Comparison of ENCODE assay signal across 11 cellular contexts in genomic region chr1:230909974-230910754, GRCh38. TPM values are rescaled to one million over a fixed set of nuclear protein-coding genes. Genes with fewer than 3 reads are reported as not detected.
DNase-seq lines count a peak whose midpoint lies in the region; ATAC-seq, FAIRE-seq and TF ChIP-seq lines count a peak whose summit lies in the region.
"Had no signal": no experiment of that assay in that cellular context is flagged by ENCODE, and none has a peak within 500 bp of the region (broad histone marks: within the 10 kb centered on the region; RNA-seq: fewer than 3 reads in every experiment).

No MANE protein-coding gene starts in this region.

- no peak overlapping the region for H3K9ac ChIP-seq in HepG2 (ENCODE audit: insufficient read depth, low read depth, low read length)

- no peak for TF ChIP-seq POLR2A in HepG2 (IDR thresholded peaks at IDR 0.05; ENCODE audit: insufficient read depth in 1 of 2, low read depth in 2 of 2, low read length in 2 of 2)
- TF ChIP-seq POLR2A in right lobe of liver (IDR thresholded peaks at IDR 0.05), result no peak
- TF ChIP-seq POLR2A in GM12892 (IDR thresholded peaks at IDR 0.05; ENCODE audit: low read depth, low read length), result no peak

- in situ Hi-C loops in HepG2 (cut with HindIII; ENCODE audit: extremely low pct_ligation_motif_present, low pct_unique_long_range_greater_than_20kb), result no loop called here

- no peaks in the 10 kb centered on the region for H3K9me3 ChIP-seq in HepG2 (ENCODE audit: low read length)
- H3K9me3 ChIP-seq in right lobe of liver, result no peaks in the 10 kb centered on the region
- no peaks in the 10 kb centered on the region for H3K9me3 ChIP-seq in osteoblast (ENCODE audit: low read depth, low read length)

- no peak for TF ChIP-seq RAD21 in HepG2 (CRISPR knock-in tag; IDR thresholded peaks at IDR 0.05)

- intact Hi-C loops in HepG2 (cut with micrococcal nuclease; ENCODE audit: unreplicated experiment), result no loop called here
- intact Hi-C loops in right lobe of liver (cut with DNase I), result loop anchor here (10.0 kb wide), 3 partner anchors 185 to 305 kb away; no protein-coding TSS in a partner anchor
- intact Hi-C loops in left ventricle myocardium superior (cut with micrococcal nuclease), result loop anchor here (10.0 kb wide), 1 partner anchor 305 kb away; no protein-coding TSS in a partner anchor

- CTCF ChIA-PET in HepG2 (lab: Yijun Ruan, JAX; ENCODE audit: low intra/inter-chr PET ratio, low total read pairs), result no interaction called here

- H3K27me3 ChIP-seq in HepG2 (ENCODE audit: control insufficient read depth in 1 of 2, insufficient read depth in 2 of 2, low read length in 2 of 2), result no peaks in the 10 kb centered on the region; a peak in 1 of 5 replicates
- no peaks in the 10 kb centered on the region for H3K27me3 ChIP-seq in right lobe of liver
- no peaks in the 10 kb centered on the region for H3K27me3 ChIP-seq in osteoblast (ENCODE audit: insufficient read depth, low read length)

- H3K4me2 ChIP-seq in HepG2 (ENCODE audit: low read depth, low read length), result no peak overlapping the region
- H3K4me2 ChIP-seq in osteoblast (ENCODE audit: insufficient read depth, low read length), result no peak overlapping the region

- no peak for DNase-seq in HepG2 (ENCODE audit: low spot score)
- DNase-seq in right lobe of liver, result no peak
- DNase-seq in left ventricle myocardium superior, result peak; percentile 63
- DNase-seq in pons (ENCODE audit: low spot score), result peak; percentile 89
- DNase-seq in osteoblast (ENCODE audit: insufficient read length, low spot score, missing footprints), result no peak
- no peak for DNase-seq in RPMI8226
- no peak for DNase-seq in GM12892 (ENCODE audit: insufficient read length)
- DNase-seq: NCI-H2227 treated with DMSO at 0.1 percent for 48 hours had no signal

- POLR2A ChIA-PET in HepG2 (lab: Yijun Ruan, JAX), result no interaction called here

- peaks cover 2 to 18% of the 10 kb centered on the region in 2 experiments; a peak in 2 of 5 replicates for H3K36me3 ChIP-seq in HepG2 (replicated peaks in 1 of 2; ENCODE audit: control insufficient read depth in 1 of 2, insufficient read depth in 2 of 2, low read length in 2 of 2)
- H3K36me3 ChIP-seq in right lobe of liver, result peaks cover 0 to 20% (median 4%) of the 10 kb centered on the region in 4 donors
- H3K36me3 ChIP-seq in osteoblast (ENCODE audit: insufficient read depth, low read length), result peaks cover 12% of the 10 kb centered on the region

- H3K27ac ChIP-seq in HepG2 (ENCODE audit: extremely low read length, insufficient read depth, low read length), result no peak overlapping the region
- H3K27ac ChIP-seq in right lobe of liver, result no peak overlapping the region
- H3K27ac ChIP-seq in osteoblast (ENCODE audit: low read depth, low read length), result no peak overlapping the region
- H3K27ac ChIP-seq: skin epidermis had no signal

- H4K20me1 ChIP-seq in HepG2 (ENCODE audit: insufficient read depth, low read length), result no peaks in the 10 kb centered on the region
- no peaks in the 10 kb centered on the region for H4K20me1 ChIP-seq in osteoblast (ENCODE audit: insufficient read depth, low read length)

- TF ChIP-seq CTCF in HepG2 (CRISPR knock-in tag; IDR thresholded peaks at IDR 0.05) (no peak), right lobe of liver (IDR thresholded peaks at IDR 0.05) (no peak), osteoblast (IDR thresholded peaks at IDR 0.05; ENCODE audit: extremely low read depth, low read depth, low read length) (no peak)

- WGBS in HepG2 (ENCODE audit: low lambda C conversion rate), result 98% methylated on average over 13 of the region's 13 CpGs
- WGBS in right lobe of liver (ENCODE audit: insufficient coverage, low coverage, low lambda C conversion rate, missing lambda C conversion rate), result 90% methylated on average over 9 of the region's 13 CpGs

- FAIRE-seq in HepG2 (lab: Jason Lieb, UNC), result no peak
- FAIRE-seq in GM12892 (lab: Jason Lieb, UNC), result no peak
- FAIRE-seq: islet of Langerhans had no signal

- H2AFZ ChIP-seq in HepG2 (ENCODE audit: low read length) (no peak overlapping the region), osteoblast (ENCODE audit: low read length) (no peak overlapping the region)

- no TSS peak for BruUV-seq in HepG2 (replicated peaks; lab: Mats Ljungman, UMichigan)

- no peak for TF ChIP-seq EP300 in HepG2 (IDR thresholded peaks at IDR 0.05; ENCODE audit: low read depth in 2 of 2, low read length in 2 of 2)
- no peak for TF ChIP-seq EP300 in HepG2 (CRISPR knock-in tag; IDR thresholded peaks at IDR 0.05; ENCODE audit: borderline replicate concordance)

- H3K4me1 ChIP-seq in HepG2 (ENCODE audit: insufficient read depth, low read length) (peaks cover 14% of the 10 kb centered on the region), right lobe of liver (no peaks in the 10 kb centered on the region), osteoblast (ENCODE audit: insufficient read depth, low read length) (peaks cover 21% of the 10 kb centered on the region)

- H3K79me2 ChIP-seq in HepG2 (ENCODE audit: insufficient read depth, low read length), result no peaks in the 10 kb centered on the region
- no peaks in the 10 kb centered on the region for H3K79me2 ChIP-seq in osteoblast (ENCODE audit: insufficient read depth, low read length)

- no peak overlapping the region for H3K4me3 ChIP-seq in HepG2 (replicated peaks in 1 of 3; ENCODE audit: insufficient read depth in 1 of 3, low read depth in 2 of 3, low read length in 3 of 3)
- no peak overlapping the region for H3K4me3 ChIP-seq in right lobe of liver
- no peak overlapping the region for H3K4me3 ChIP-seq in osteoblast (ENCODE audit: insufficient read depth, low read length)
- H3K4me3 ChIP-seq: skin epidermis had no signal

- ATAC-seq in HepG2 (no peak), right lobe of liver (no peak), left ventricle myocardium superior (peak; percentile 96), HG03039 (IDR thresholded peaks at IDR 0.05; ENCODE audit: unreplicated experiment) (no peak)

TF ChIP-seq in HepG2, 621 proteins besides CTCF, POLR2A, EP300 and RAD21:
- TF ChIP-seq MAFK (conservative IDR thresholded peaks at IDR 0.05 in 1 of 2, IDR thresholded peaks at IDR 0.05 in 1 of 2; ENCODE audit: low read length in 2 of 2) (peak; percentile 47 to 57), NFKB2 (CRISPR knock-in tag; IDR thresholded peaks at IDR 0.05; ENCODE audit: borderline replicate concordance) (no peak)

RNA-seq across cellular contexts. Expression of gene C1orf198, which starts 41.8 kb away (rescaled TPM):
- total RNA-seq in HepG2 (2016; rRNA removed; fragmentation: Illumina TruSeq; extraction: Trizol), result 13.4 and 16.0 TPM in 2 replicates
- 1.5 and 2.5 TPM in 2 replicates for total RNA-seq in HepG2 (2016; cell fraction: cytosol; rRNA removed; fragmentation: Illumina TruSeq; extraction: Trizol; ENCODE audit: low read depth)
- 13.4 and 14.5 TPM in 2 replicates for total RNA-seq in HepG2 (2016; cell fraction: insoluble cytoplasmic fraction; rRNA removed; fragmentation: Illumina TruSeq; extraction: Trizol)
- 8.6 and 8.8 TPM in 2 replicates for total RNA-seq in HepG2 (2016; cell fraction: membrane; rRNA removed; fragmentation: Illumina TruSeq; extraction: Trizol)
- total RNA-seq in HepG2 (2016; cell fraction: nucleus; rRNA removed; fragmentation: Illumina TruSeq; extraction: Trizol), result 8.3 and 9.9 TPM in 2 replicates
- polyA plus RNA-seq in HepG2 (2011; rRNA removed), result 12.7 and 13.7 TPM in 2 replicates
- 11.3 and 13.6 TPM in 2 replicates for polyA plus RNA-seq in HepG2 (2011; cell fraction: cytosol; rRNA removed)
- polyA plus RNA-seq in HepG2 (2011; cell fraction: nucleus; rRNA removed), result 16.2 and 18.1 TPM in 2 replicates
- 8.9 and 9.1 TPM in 2 replicates for polyA plus RNA-seq in HepG2 (2012)
- 1.5 and 1.6 TPM in 2 replicates for polyA plus RNA-seq in HepG2 (2016; cell fraction: cytosol; fragmentation: Illumina TruSeq; extraction: Trizol; ENCODE audit: low read depth)
- polyA plus RNA-seq in HepG2 (2016; cell fraction: insoluble cytoplasmic fraction; fragmentation: Illumina TruSeq; extraction: Trizol; ENCODE audit: low read depth), result 19.1 and 21.4 TPM in 2 replicates
- polyA plus RNA-seq in HepG2 (2016; cell fraction: membrane; fragmentation: Illumina TruSeq; extraction: Trizol; ENCODE audit: low read depth), result 6.0 and 6.2 TPM in 2 replicates
- polyA plus RNA-seq in HepG2 (2016; cell fraction: nucleus; fragmentation: Illumina TruSeq; extraction: Trizol; ENCODE audit: insufficient read depth, low read depth), result 16.8 and 17.0 TPM in 2 replicates
- polyA minus RNA-seq in HepG2 (2011; rRNA and poly(A)+ RNA removed; ENCODE audit: low replicate concordance), result 15.9 and 27.8 TPM in 2 replicates
- 14.3 and 14.7 TPM in 2 replicates for polyA minus RNA-seq in HepG2 (2011; cell fraction: cytosol; rRNA and poly(A)+ RNA removed)
- 12.6 and 12.7 TPM in 2 replicates for polyA minus RNA-seq in HepG2 (2011; cell fraction: nucleus; rRNA and poly(A)+ RNA removed)
- 10 to 100 TPM in 3 of 6 experiments, 1 to 10 TPM in 3; 4.2 to 33.7 (median 17.2) TPM for total RNA-seq in right lobe of liver
- total RNA-seq in left ventricle myocardium superior, result 49.8 TPM
- 251 and 352 TPM in 2 replicates for total RNA-seq in osteoblast
- polyA plus RNA-seq in GM12892 (2012; ENCODE audit: missing spikeins), result 1.4 TPM

Comparison
In these comparisons a context has a peak if more than half of its experiments do, and no peak if none do; other contexts are left out.
1. DNase-seq: peak in left ventricle myocardium superior (single experiment) and pons (single experiment); none in HepG2 (single experiment), right lobe of liver (0 of 3), osteoblast (single experiment), RPMI8226 (single experiment) and GM12892 (single experiment).